Comparison of ENCODE assay signal across 21 cellular contexts in the genomic region with DNA sequence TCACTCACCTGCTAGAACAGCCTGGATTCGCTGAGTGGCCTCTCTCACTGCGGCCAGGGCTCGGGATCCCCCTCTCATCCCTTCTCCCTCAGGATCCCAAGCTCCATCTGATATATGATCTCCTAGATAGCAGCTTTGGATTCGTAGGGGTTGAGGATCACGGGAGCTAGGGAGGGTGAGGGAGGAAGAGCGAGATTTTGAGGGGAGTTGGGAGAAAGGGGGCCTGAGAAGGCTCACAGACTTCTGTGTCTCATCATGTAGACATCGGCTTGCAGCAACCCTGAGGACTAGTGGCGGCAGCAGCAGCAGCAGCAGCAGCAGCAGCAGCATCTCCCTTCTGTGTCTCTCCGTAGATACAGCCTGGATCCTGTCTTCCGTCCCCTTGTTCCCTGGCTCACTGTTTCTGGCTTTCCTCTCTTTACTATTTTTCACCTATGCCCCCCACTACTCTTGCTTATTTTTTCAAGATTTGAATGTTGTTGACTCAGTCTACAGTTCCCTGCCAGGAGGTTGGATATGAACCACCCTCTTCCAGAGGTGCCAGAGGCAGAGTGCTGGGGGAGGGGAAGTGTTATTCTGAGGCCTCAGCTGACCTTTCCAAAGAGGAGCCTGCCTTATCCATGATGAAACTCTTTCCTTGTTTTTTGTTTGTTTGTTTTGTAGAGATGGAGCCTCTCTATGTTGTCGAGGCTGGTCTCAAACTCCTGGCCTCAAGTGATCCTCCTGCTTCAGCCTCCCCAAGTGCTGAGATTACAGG. TPM values are rescaled to one million over a fixed set of nuclear protein-coding genes. Genes with fewer than 3 reads are reported as not detected.
DNase-seq lines count a peak whose midpoint lies in the region; ATAC-seq lines count a peak whose summit lies in the region.
"Had no signal": no experiment of that assay in that cellular context is flagged by ENCODE, and none has a peak within 500 bp of the region (broad histone marks: within the 10 kb centered on the region; RNA-seq: fewer than 3 reads in every experiment).

A gene with protein sequence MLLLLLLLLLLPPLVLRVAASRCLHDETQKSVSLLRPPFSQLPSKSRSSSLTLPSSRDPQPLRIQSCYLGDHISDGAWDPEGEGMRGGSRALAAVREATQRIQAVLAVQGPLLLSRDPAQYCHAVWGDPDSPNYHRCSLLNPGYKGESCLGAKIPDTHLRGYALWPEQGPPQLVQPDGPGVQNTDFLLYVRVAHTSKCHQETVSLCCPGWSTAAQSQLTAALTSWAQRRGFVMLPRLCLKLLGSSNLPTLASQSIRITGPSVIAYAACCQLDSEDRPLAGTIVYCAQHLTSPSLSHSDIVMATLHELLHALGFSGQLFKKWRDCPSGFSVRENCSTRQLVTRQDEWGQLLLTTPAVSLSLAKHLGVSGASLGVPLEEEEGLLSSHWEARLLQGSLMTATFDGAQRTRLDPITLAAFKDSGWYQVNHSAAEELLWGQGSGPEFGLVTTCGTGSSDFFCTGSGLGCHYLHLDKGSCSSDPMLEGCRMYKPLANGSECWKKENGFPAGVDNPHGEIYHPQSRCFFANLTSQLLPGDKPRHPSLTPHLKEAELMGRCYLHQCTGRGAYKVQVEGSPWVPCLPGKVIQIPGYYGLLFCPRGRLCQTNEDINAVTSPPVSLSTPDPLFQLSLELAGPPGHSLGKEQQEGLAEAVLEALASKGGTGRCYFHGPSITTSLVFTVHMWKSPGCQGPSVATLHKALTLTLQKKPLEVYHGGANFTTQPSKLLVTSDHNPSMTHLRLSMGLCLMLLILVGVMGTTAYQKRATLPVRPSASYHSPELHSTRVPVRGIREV (minus strand): TSS at position 399 of the 757 bp plus-strand sequence. CDS start 69 bp downstream, at position 330.

- H3K4me1 Mint-ChIP-seq in T-helper 17 cell, result peaks cover 3% of the 10 kb centered on the region

- ATAC-seq in T-helper 17 cell, result no peak
- no peak for ATAC-seq in HG03342 (IDR thresholded peaks at IDR 0.05; ENCODE audit: unreplicated experiment)
- ATAC-seq: pancreas, PC-3 had no signal

- H3K4me3 Mint-ChIP-seq in T-helper 17 cell, result peak within 1 kb of the TSS; percentile 19
- H3K4me3 Mint-ChIP-seq: activated B cell treated with CpG ODN at 0.5 μM for 24 hours, B cell had no signal

- H3K27ac ChIP-seq in HUES48 (ENCODE audit: low read depth, low read length) (peak within 1 kb of the TSS; percentile 7), stomach smooth muscle (ENCODE audit: low read length) (no peak within 1 kb of the TSS)
- H3K27ac ChIP-seq: pancreas had no signal

- H3K36me3 ChIP-seq in HUES48 (ENCODE audit: control insufficient read depth, insufficient read depth, low read length) (no peaks in the 10 kb centered on the region), stomach smooth muscle (ENCODE audit: control insufficient read depth in 2 of 2, insufficient read depth in 2 of 2, low read length in 2 of 2) (no peaks in the 10 kb centered on the region)
- H3K36me3 ChIP-seq: pancreas had no signal

- H3K4me1 ChIP-seq in HUES48 (ENCODE audit: control insufficient read depth, insufficient read depth, low read length) (peaks cover 21% of the 10 kb centered on the region), stomach smooth muscle (ENCODE audit: control insufficient read depth, insufficient read depth, low read length) (peaks cover 12% of the 10 kb centered on the region)

- DNase-seq in T-helper 17 cell (no peak), left kidney (ENCODE audit: low read depth, low spot score) (peak; percentile 38), 8988T (no peak), SKM-1 treated with dmso at 0.1 percent for 144 hours (lab: John Stamatoyannopoulos, UW; ENCODE audit: unreplicated experiment) (no peak)
- DNase-seq: activated B cell treated with CpG ODN at 0.5 μM for 24 hours; activated naive CD4-positive, alpha-beta T cell treated with anti-CD3 and anti-CD28 coated beads, Interleukin-2, amount 50 U/mL, for 16 hours; activated T-cell treated with anti-CD3 and anti-CD28 coated beads, Interleukin-2, amount 50 U/mL, for 48 hours; Calu3; left cardiac atrium; NCI-H187 treated with DMSO at 0.1 percent for 48 hours; PC-3; SIG-M5; stimulated activated CD4-positive, alpha-beta T cell treated with anti-CD3 and anti-CD28 coated beads, Interleukin-4, amount 100 ng/mL, for 1 hour had no signal

- no peak within 1 kb of the TSS for H3K9ac ChIP-seq in HUES48 (ENCODE audit: low read depth, low read length)
- peak within 1 kb of the TSS; percentile 21 to 23 for H3K9ac ChIP-seq in stomach smooth muscle (ENCODE audit: low read length in 2 of 2)

- H3K27ac Mint-ChIP-seq in T-helper 17 cell, result no peak within 1 kb of the TSS
- H3K27ac Mint-ChIP-seq: activated B cell treated with CpG ODN at 0.5 μM for 24 hours, B cell had no signal

- H3K27me3 ChIP-seq in HUES48 (ENCODE audit: control insufficient read depth, insufficient read depth, low read length) (no peaks in the 10 kb centered on the region), stomach smooth muscle (ENCODE audit: control insufficient read depth in 1 of 2, insufficient read depth in 2 of 2, low read length in 2 of 2) (no peaks in the 10 kb centered on the region)
- H3K27me3 ChIP-seq: pancreas had no signal

- H3K4me3 ChIP-seq in HUES48 (ENCODE audit: low read depth, low read length) (no peak within 1 kb of the TSS), stomach smooth muscle (ENCODE audit: low read length in 2 of 2) (peak within 1 kb of the TSS in 1 of 2 donors; percentile 44)
- H3K4me3 ChIP-seq: pancreas had no signal

- H3K9me3 ChIP-seq in HUES48 (ENCODE audit: control insufficient read depth, insufficient read depth, low read length) (no peaks in the 10 kb centered on the region), T-helper 17 cell (ENCODE audit: control insufficient read depth, low read length, poor library complexity, severe bottlenecking) (no peaks in the 10 kb centered on the region), stomach smooth muscle (ENCODE audit: control insufficient read depth in 2 of 2, low read length in 2 of 2) (no peaks in the 10 kb centered on the region)
- H3K9me3 ChIP-seq: pancreas had no signal

- peaks cover 2% of the 10 kb centered on the region for H3K36me3 Mint-ChIP-seq in T-helper 17 cell (ENCODE audit: low read depth)

- no peaks in the 10 kb centered on the region for H3K27me3 Mint-ChIP-seq in T-helper 17 cell
- H3K27me3 Mint-ChIP-seq: activated B cell treated with CpG ODN at 0.5 μM for 24 hours, B cell had no signal

RNA-seq across cellular contexts. Expression of the gene that starts here (rescaled TPM):
- total RNA-seq in T-helper 17 cell, result not detected
- total RNA-seq: activated B cell treated with CpG ODN at 0.5 μM for 24 hours; B cell; Calu3; frontal cortex; left cardiac atrium; pancreas; PC-3; subcutaneous adipose tissue; T-helper 2 cell treated with Interferon-gamma antibody and Interleukin-4, amounts not matched to agents 100 ng/mL and 5 ng/mL, for 36 hours had no signal
